ENCODE assay signal across 1 cellular context in the genomic region with DNA sequence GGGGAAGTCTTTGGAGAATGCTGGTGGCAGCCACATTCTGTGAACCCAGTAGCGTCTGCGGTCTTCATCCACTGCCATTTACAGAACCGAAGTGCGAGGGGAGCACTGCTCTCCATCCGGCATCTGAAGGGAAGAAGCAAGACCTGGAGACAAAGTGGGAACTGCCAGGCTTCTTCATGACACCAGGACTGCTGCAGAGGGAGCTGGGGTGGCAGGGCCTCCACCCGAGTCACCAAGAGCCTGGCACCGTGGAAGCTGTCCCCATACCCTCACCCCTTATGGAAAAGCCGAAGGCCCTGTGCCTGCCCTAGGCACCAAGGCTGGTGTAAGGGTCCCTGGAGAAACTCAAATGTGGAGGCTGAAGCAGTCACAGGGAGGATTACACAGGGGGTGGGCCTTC.
TF ChIP-seq lines count a peak whose summit lies in the region.

No MANE protein-coding gene starts in this region.

TF ChIP-seq in HCT116, 20 proteins besides CTCF, POLR2A, EP300 and RAD21 (continued from another document):
- TF ChIP-seq, protein P1, sequence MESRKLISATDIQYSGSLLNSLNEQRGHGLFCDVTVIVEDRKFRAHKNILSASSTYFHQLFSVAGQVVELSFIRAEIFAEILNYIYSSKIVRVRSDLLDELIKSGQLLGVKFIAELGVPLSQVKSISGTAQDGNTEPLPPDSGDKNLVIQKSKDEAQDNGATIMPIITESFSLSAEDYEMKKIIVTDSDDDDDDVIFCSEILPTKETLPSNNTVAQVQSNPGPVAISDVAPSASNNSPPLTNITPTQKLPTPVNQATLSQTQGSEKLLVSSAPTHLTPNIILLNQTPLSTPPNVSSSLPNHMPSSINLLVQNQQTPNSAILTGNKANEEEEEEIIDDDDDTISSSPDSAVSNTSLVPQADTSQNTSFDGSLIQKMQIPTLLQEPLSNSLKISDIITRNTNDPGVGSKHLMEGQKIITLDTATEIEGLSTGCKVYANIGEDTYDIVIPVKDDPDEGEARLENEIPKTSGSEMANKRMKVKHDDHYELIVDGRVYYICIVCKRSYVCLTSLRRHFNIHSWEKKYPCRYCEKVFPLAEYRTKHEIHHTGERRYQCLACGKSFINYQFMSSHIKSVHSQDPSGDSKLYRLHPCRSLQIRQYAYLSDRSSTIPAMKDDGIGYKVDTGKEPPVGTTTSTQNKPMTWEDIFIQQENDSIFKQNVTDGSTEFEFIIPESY (IDR thresholded peaks at IDR 0.05; ENCODE audit: extremely low read depth, insufficient replicate concordance, low read length), result no peak
- TF ChIP-seq EGR1 (IDR thresholded peaks at IDR 0.05; ENCODE audit: low read depth) (no peak), JUND (IDR thresholded peaks at IDR 0.05) (no peak)
TF ChIP-seq in HCT116: peak in this region for 0.
